Comparison of ENCODE assay signal across 34 cellular contexts in the genomic region with DNA sequence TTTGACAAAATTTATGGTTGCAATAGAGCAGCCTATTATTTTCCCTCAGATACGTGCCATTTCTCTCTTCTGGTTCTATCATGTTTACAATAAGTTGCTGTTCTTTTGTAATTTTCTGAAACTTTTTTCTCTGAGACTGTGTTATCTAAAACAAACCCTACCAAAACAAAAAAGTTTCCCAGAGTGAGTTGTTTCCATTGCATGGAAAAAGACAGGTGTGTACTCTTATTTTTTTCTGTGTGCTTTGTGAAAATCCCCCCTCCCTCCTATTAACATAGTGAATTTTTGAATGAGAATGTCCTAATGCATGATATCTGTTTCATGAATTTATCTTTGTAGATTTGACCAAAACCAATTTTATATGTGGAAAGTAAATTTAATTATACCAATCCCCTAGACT.
"Had no signal": no experiment of that assay in that cellular context is flagged by ENCODE, and none has a peak within 500 bp of the region (broad histone marks: within the 10 kb centered on the region; RNA-seq: fewer than 3 reads in every experiment).

No MANE protein-coding gene starts in this region.

- H3K27me3 ChIP-seq: MG63 had no signal

- H3K4me3 ChIP-seq: MG63 had no signal

- H3K4me2 ChIP-seq: KMS-11 had no signal

- H3K9me3 ChIP-seq: MG63 had no signal

- H3K27ac ChIP-seq: KMS-11 had no signal

- H3K9ac ChIP-seq: KMS-11 had no signal

- H3K36me3 ChIP-seq: MG63 had no signal

- DNase-seq: Karpas-422, Kasumi-1, MG63, MM.1S, MV-4-11, NCI-H1048, NCI-H1092, NCI-H1092 treated with DMSO at 0.1 percent for 48 hours, NCI-H1105, NCI-H1105 treated with DMSO at 0.1 percent for 48 hours, NCI-H1417, NCI-H1417 treated with DMSO at 0.1 percent for 48 hours, NCI-H1436, NCI-H1436 treated with DMSO at 0.1 percent for 48 hours, NCI-H146, NCI-H1694, NCI-H1694 treated with DMSO at 0.1 percent for 48 hours, NCI-H187, NCI-H187 treated with DMSO at 0.1 percent for 48 hours, NCI-H1930, NCI-H2029, NCI-H2029 treated with DMSO at 0.1 percent for 48 hours, NCI-H2081, NCI-H2081 treated with DMSO at 0.1 percent for 48 hours, NCI-H2107, NCI-H2171, NCI-H2171 treated with DMSO at 0.1 percent for 48 hours, NCI-H2227 treated with DMSO at 0.1 percent for 48 hours, NCI-H226, NCI-H345, NCI-H446, NCI-H446 treated with DMSO at 0.1 percent for 48 hours, NCI-H510A had no signal
